Comparison of ENCODE assay signal across 30 cellular contexts in the genomic region with DNA sequence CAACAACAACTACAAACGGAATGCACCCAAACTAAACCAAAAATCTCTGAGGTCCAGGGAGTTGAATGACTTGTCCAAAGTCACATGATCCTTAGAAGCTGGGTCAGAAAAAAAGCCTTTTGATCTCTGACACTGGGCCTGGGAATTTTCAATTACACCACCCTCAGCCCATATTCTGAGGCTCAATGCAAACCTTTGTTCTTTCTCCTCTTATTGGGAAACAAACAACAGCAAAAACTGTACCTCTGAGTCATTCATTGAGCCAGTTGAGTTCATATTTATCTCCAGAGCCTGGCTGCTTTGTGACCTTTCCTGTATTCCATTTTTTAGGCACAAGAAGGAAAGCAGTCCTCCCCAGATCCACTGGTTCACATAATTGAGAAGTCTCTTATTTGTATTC. TPM values are rescaled to one million over a fixed set of nuclear protein-coding genes. Genes with fewer than 3 reads are reported as not detected.
"Had no signal": no experiment of that assay in that cellular context is flagged by ENCODE, and none has a peak within 500 bp of the region (broad histone marks: within the 10 kb centered on the region; RNA-seq: fewer than 3 reads in every experiment).

No MANE protein-coding gene starts in this region.

- DNase-seq: activated CD4-positive, alpha-beta memory T cell treated with anti-CD3 and anti-CD28 coated beads for 36 hours; activated CD4-positive, alpha-beta T cell treated with anti-CD3 and anti-CD28 coated beads for 36 hours; activated CD4-positive, alpha-beta T cell treated with anti-CD3 and anti-CD28 coated beads, Interleukin-2, amount 10 ng/mL, durations not matched to agents 24 days and 14 days; activated CD4-positive, CD25-positive, alpha-beta regulatory T cell; activated CD4-positive, CD25-positive, alpha-beta regulatory T cell treated with anti-CD3 and anti-CD28 coated beads, Interleukin-2, amount 50 U/mL, for 72 hours; activated CD8-positive, alpha-beta memory T cell treated with anti-CD3 and anti-CD28 coated beads, Interleukin-2, amount 50 U/mL, for 48 hours; activated gamma-delta T cell; activated naive CD4-positive, alpha-beta T cell; activated naive CD4-positive, alpha-beta T cell treated with anti-CD3 and anti-CD28 coated beads, Interleukin-2, amount 10 ng/mL, durations not matched to agents 7 days and 5 days; activated naive CD8-positive, alpha-beta T cell treated with anti-CD3 and anti-CD28 coated beads, Interleukin-2, amount 10 ng/mL, durations not matched to agents 7 days and 5 days; activated T-cell treated with anti-CD3 and anti-CD28 coated beads for 4 hours; activated T-cell treated with anti-CD3 and anti-CD28 coated beads, Interleukin-2, amount 50 U/mL, for 24 hours; activated T-cell treated with anti-CD3 and anti-CD28 coated beads, Interleukin-2, amount 50 U/mL, for 72 hours; central memory CD4-positive, alpha-beta T cell; cerebellar nuclear complex; colonic mucosa; effector CD8-positive, alpha-beta T cell; esophagus squamous epithelium; head of caudate nucleus; T-helper 2 cell had no signal

- H3K9me3 ChIP-seq: ascending aorta, breast epithelium, colonic mucosa had no signal

- ATAC-seq: activated CD4-positive, alpha-beta T cell treated with anti-CD3 and anti-CD28 coated beads for 36 hours; activated naive CD4-positive, alpha-beta T cell treated with anti-CD3 and anti-CD28 coated beads, Interleukin-2, amount 50 U/mL, for 72 hours; activated T-cell treated with anti-CD3 and anti-CD28 coated beads, Interleukin-2, amount 50 U/mL, for 72 hours had no signal

- H3K27ac ChIP-seq: ascending aorta, breast epithelium, cardiac muscle cell, colonic mucosa, epithelial cell of prostate, esophagus squamous epithelium had no signal

- H3K4me1 Mint-ChIP-seq: activated CD4-positive, alpha-beta T cell treated with anti-CD3 and anti-CD28 coated beads for 36 hours; activated CD4-positive, alpha-beta T cell treated with anti-CD3 and anti-CD28 coated beads, Interleukin-2, amount 10 ng/mL, durations not matched to agents 24 days and 14 days; activated naive CD4-positive, alpha-beta T cell treated with anti-CD3 and anti-CD28 coated beads, Interleukin-2, amount 10 ng/mL, durations not matched to agents 7 days and 5 days; activated naive CD8-positive, alpha-beta T cell treated with anti-CD3 and anti-CD28 coated beads, Interleukin-2, amount 10 ng/mL, durations not matched to agents 7 days and 5 days; brain had no signal

- H3K36me3 Mint-ChIP-seq: activated CD4-positive, alpha-beta memory T cell treated with anti-CD3 and anti-CD28 coated beads for 36 hours; activated naive CD4-positive, alpha-beta T cell treated with anti-CD3 and anti-CD28 coated beads, Interleukin-2, amount 10 ng/mL, durations not matched to agents 7 days and 5 days; activated naive CD8-positive, alpha-beta T cell treated with anti-CD3 and anti-CD28 coated beads, Interleukin-2, amount 10 ng/mL, durations not matched to agents 7 days and 5 days; brain had no signal

- H3K4me3 ChIP-seq: ascending aorta, breast epithelium, cardiac muscle cell, colonic mucosa, esophagus squamous epithelium had no signal

- H3K4me1 ChIP-seq: ascending aorta, breast epithelium, colonic mucosa, esophagus squamous epithelium had no signal

- H3K4me3 Mint-ChIP-seq: activated CD4-positive, alpha-beta memory T cell treated with anti-CD3 and anti-CD28 coated beads for 36 hours; activated CD4-positive, alpha-beta T cell treated with anti-CD3 and anti-CD28 coated beads for 36 hours; activated CD4-positive, alpha-beta T cell treated with anti-CD3 and anti-CD28 coated beads, Interleukin-2, amount 10 ng/mL, durations not matched to agents 24 days and 14 days; activated naive CD4-positive, alpha-beta T cell treated with anti-CD3 and anti-CD28 coated beads, Interleukin-2, amount 10 ng/mL, durations not matched to agents 7 days and 5 days; activated naive CD8-positive, alpha-beta T cell treated with anti-CD3 and anti-CD28 coated beads, Interleukin-2, amount 10 ng/mL, durations not matched to agents 7 days and 5 days; activated T-cell treated with anti-CD3 and anti-CD28 coated beads, Interleukin-2, amount 50 U/mL, for 24 hours; activated T-cell treated with anti-CD3 and anti-CD28 coated beads, Interleukin-2, amount 50 U/mL, for 72 hours; brain had no signal

- H3K9me3 Mint-ChIP-seq: brain had no signal

- H3K27ac Mint-ChIP-seq: activated CD4-positive, alpha-beta memory T cell treated with anti-CD3 and anti-CD28 coated beads for 36 hours; activated CD4-positive, alpha-beta T cell treated with anti-CD3 and anti-CD28 coated beads for 36 hours; activated CD4-positive, alpha-beta T cell treated with anti-CD3 and anti-CD28 coated beads, Interleukin-2, amount 10 ng/mL, durations not matched to agents 24 days and 14 days; activated naive CD4-positive, alpha-beta T cell treated with anti-CD3 and anti-CD28 coated beads, Interleukin-2, amount 10 ng/mL, durations not matched to agents 7 days and 5 days; activated naive CD4-positive, alpha-beta T cell treated with anti-CD3 and anti-CD28 coated beads, Interleukin-2, amount 50 U/mL, for 72 hours; activated naive CD8-positive, alpha-beta T cell treated with anti-CD3 and anti-CD28 coated beads, Interleukin-2, amount 10 ng/mL, durations not matched to agents 7 days and 5 days; activated T-cell treated with anti-CD3 and anti-CD28 coated beads, Interleukin-2, amount 50 U/mL, for 24 hours; activated T-cell treated with anti-CD3 and anti-CD28 coated beads, Interleukin-2, amount 50 U/mL, for 72 hours; brain had no signal

- H3K27me3 Mint-ChIP-seq: activated CD4-positive, alpha-beta memory T cell treated with anti-CD3 and anti-CD28 coated beads for 36 hours; activated CD4-positive, alpha-beta T cell treated with anti-CD3 and anti-CD28 coated beads for 36 hours; activated CD4-positive, alpha-beta T cell treated with anti-CD3 and anti-CD28 coated beads, Interleukin-2, amount 10 ng/mL, durations not matched to agents 24 days and 14 days; activated naive CD4-positive, alpha-beta T cell treated with anti-CD3 and anti-CD28 coated beads, Interleukin-2, amount 10 ng/mL, durations not matched to agents 7 days and 5 days; activated naive CD8-positive, alpha-beta T cell treated with anti-CD3 and anti-CD28 coated beads, Interleukin-2, amount 10 ng/mL, durations not matched to agents 7 days and 5 days; activated T-cell treated with anti-CD3 and anti-CD28 coated beads, Interleukin-2, amount 50 U/mL, for 24 hours had no signal

- H3K27me3 ChIP-seq: ascending aorta, breast epithelium, cardiac muscle cell, colonic mucosa, esophagus squamous epithelium had no signal

RNA-seq across cellular contexts. Expression of a gene that starts 51.2 kb away (rescaled TPM):
- total RNA-seq: activated CD4-positive, alpha-beta memory T cell treated with anti-CD3 and anti-CD28 coated beads for 36 hours; activated CD4-positive, alpha-beta T cell treated with anti-CD3 and anti-CD28 coated beads for 36 hours; activated CD4-positive, alpha-beta T cell treated with anti-CD3 and anti-CD28 coated beads, Interleukin-2, amount 10 ng/mL, durations not matched to agents 24 days and 14 days; activated naive CD4-positive, alpha-beta T cell treated with anti-CD3 and anti-CD28 coated beads, Interleukin-2, amount 50 U/mL, for 72 hours; activated naive CD8-positive, alpha-beta T cell treated with anti-CD3 and anti-CD28 coated beads, Interleukin-2, amount 10 ng/mL, durations not matched to agents 7 days and 5 days; activated T-cell treated with anti-CD3 and anti-CD28 coated beads, Interleukin-2, amount 50 U/mL, for 72 hours; ascending aorta; dermis microvascular lymphatic vessel endothelial cell; endothelial cell of umbilical vein; fibroblast of villous mesenchyme; T-helper 1 cell treated with Interleukin-12 subunit alpha and Interleukin-12 subunit beta and Interleukin-4 antibody, amounts not matched to agents 30 ng/mL and 1 ng/mL, for 36 hours had no signal
- polyA plus RNA-seq: endothelial cell of umbilical vein had no signal
